ENCODE assay signal across 23 cellular contexts in the genomic region with DNA sequence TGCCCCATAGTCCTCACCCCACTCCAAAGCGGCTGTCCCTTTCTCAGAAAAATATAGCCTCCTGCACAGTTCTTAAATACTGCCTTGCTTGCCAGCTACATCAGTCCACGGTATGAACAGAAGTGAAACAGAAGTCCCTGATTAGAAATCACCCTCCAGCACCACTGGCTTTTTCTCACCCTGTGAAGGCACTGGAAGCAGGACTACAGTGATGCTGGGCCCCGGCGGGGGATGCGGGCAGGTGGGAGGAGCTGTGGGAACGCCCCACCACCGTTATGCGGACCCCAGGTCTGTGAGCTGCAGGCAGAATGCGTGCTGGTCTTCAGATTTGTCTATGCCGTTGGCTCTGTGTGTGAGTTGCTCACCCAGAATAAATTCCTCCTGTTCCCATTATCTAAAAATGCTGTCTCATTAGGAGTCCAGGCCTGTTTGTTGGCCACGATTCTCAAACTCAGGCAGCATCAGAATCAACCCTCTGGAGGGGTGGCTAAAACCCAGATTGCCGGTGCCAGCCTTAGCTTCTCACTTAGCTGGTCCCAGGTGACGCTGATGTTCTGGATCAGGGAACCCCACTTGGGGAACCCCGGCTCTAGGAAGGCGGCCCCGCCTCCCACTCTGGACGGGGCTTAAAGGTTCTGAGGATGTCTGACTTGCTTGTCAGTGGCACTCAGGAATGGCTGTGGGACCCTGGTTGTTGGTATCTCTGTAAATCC.
A peak's percentile ranks its signal among the peaks of the same experiment; 100 is the strongest.
DNase-seq lines count a peak whose midpoint lies in the region; ATAC-seq, FAIRE-seq and TF ChIP-seq lines count a peak whose summit lies in the region.
"Had no signal": no experiment of that assay in that cellular context is flagged by ENCODE, and none has a peak within 500 bp of the region (broad histone marks: within the 10 kb centered on the region; RNA-seq: fewer than 3 reads in every experiment).

No MANE protein-coding gene starts in this region.

- H3K27me3 ChIP-seq in neural cell (ENCODE audit: insufficient read depth, low read depth, low read length): no peaks in the 10 kb centered on the region
- H3K27me3 ChIP-seq: MG63 had no signal

- H3K9me2 ChIP-seq in neural cell (ENCODE audit: insufficient read depth, low read length): no peaks in the 10 kb centered on the region

- H3K4me2 ChIP-seq in neural cell (ENCODE audit: low read length): no peak overlapping the region

- H3K9me3 ChIP-seq in neural cell (ENCODE audit: low read length): no peaks in the 10 kb centered on the region
- H3K9me3 ChIP-seq: MG63 had no signal

- no peaks in the 10 kb centered on the region for H3K79me2 ChIP-seq in neural cell (replicated peaks; ENCODE audit: insufficient read depth, low read length)

- no peak for FAIRE-seq in HTR-8/SVneo (lab: Jason Lieb, UNC)
- FAIRE-seq: G401.6, H54, RCC 7860 had no signal

- no peak overlapping the region for H3K4me3 ChIP-seq in neural cell (ENCODE audit: low read length)
- H3K4me3 ChIP-seq: MG63 had no signal

- H3K27ac ChIP-seq in neural cell (ENCODE audit: low read length) (peak overlapping the region; percentile 48), temporal lobe (ENCODE audit: low read depth, low read length) (peak overlapping the region; percentile 17)

- no peak overlapping the region for H2AFZ ChIP-seq in neural cell (ENCODE audit: low read depth, low read length)

- ATAC-seq in left lobe of liver: no peak
- ATAC-seq: Right ventricle myocardium inferior had no signal

- no peak for TF ChIP-seq CTCF in neural cell (IDR thresholded peaks at IDR 0.05; ENCODE audit: poor library complexity, severe bottlenecking)

- H3K9ac ChIP-seq in neural cell (ENCODE audit: low read length): peak overlapping the region; percentile 43

- no peak for TF ChIP-seq RAD21 in neural cell (conservative IDR thresholded peaks at IDR 0.05)

- H3K36me3 ChIP-seq in neural cell (ENCODE audit: insufficient read depth, low read length): no peaks in the 10 kb centered on the region
- H3K36me3 ChIP-seq: MG63 had no signal

- no peaks in the 10 kb centered on the region for H3F3A ChIP-seq in neural cell (ENCODE audit: insufficient read depth, low read length, poor library complexity, severe bottlenecking)

- no peaks in the 10 kb centered on the region for H4K20me1 ChIP-seq in neural cell (ENCODE audit: insufficient read depth)

- no peak for TF ChIP-seq EP300 in neural cell (conservative IDR thresholded peaks at IDR 0.05; ENCODE audit: poor library complexity, severe bottlenecking)

- DNase-seq in NCI-H1694 (lab: John Stamatoyannopoulos, UW) (peak; percentile 30), cerebellar cortex (ENCODE audit: low spot score) (peak; percentile 82), HTR-8/SVneo (ENCODE audit: insufficient read length, low spot score) (no peak), left lobe of liver (ENCODE audit: low spot score) (no peak), NCI-H446 treated with DMSO at 0.1 percent for 48 hours (lab: John Stamatoyannopoulos, UW) (no peak)
- DNase-seq: AML-193; CD4-positive, CD25-positive, alpha-beta regulatory T cell; COR-L47; DMS 273 treated with DMSO at 0.1 percent for 48 hours; DND-41; HFFc6; Kasumi-1; MG63; NCI-H1092; NCI-H146; NCI-H2081 treated with DMSO at 0.1 percent for 48 hours; NCI-H774 had no signal

TF ChIP-seq in neural cell, 6 proteins besides CTCF, POLR2A, EP300 and RAD21:
- TF ChIP-seq SMC3 (conservative IDR thresholded peaks at IDR 0.05; ENCODE audit: poor library complexity): no peak
- no peak for TF ChIP-seq TAF1 (IDR thresholded peaks at IDR 0.05; ENCODE audit: low read depth)
- TF ChIP-seq MXI1 (conservative IDR thresholded peaks at IDR 0.05; ENCODE audit: poor library complexity, severe bottlenecking): no peak
- TF ChIP-seq EZH2 (IDR thresholded peaks at IDR 0.05; ENCODE audit: borderline replicate concordance, insufficient read depth, low read length, poor library complexity, severe bottlenecking): no peak
- TF ChIP-seq REST (IDR thresholded peaks at IDR 0.05; ENCODE audit: borderline replicate concordance): no peak
- TF ChIP-seq POLR2AphosphoS5 (IDR thresholded peaks at IDR 0.05): no peak

Comparison
In these comparisons a context has a peak if more than half of its experiments do, and no peak if none do; other contexts are left out.
1. DNase-seq: peak in NCI-H1694 (single experiment) and cerebellar cortex (single experiment); none in HTR-8/SVneo (single experiment), left lobe of liver (single experiment) and NCI-H446 treated with DMSO at 0.1 percent for 48 hours (single experiment).